In genomic region chr9:4065054-4065453, GRCh38 we compare ENCODE assay signal across 30 cellular contexts.
"Had no signal": no experiment of that assay in that cellular context is flagged by ENCODE, and none has a peak within 500 bp of the region (broad histone marks: within the 10 kb centered on the region; RNA-seq: fewer than 3 reads in every experiment).

No MANE protein-coding gene starts in this region.

- H3K27ac ChIP-seq: gastrocnemius medialis, parathyroid adenoma, stomach, thyroid gland, upper lobe of left lung, vagina had no signal

- H2AFZ ChIP-seq: parathyroid adenoma had no signal

- H3K9ac ChIP-seq: parathyroid adenoma had no signal

- H3K27ac Mint-ChIP-seq: activated CD8-positive, alpha-beta T cell treated with anti-CD3 and anti-CD28 coated beads for 36 hours; activated T-helper 17 cell treated with anti-CD3 and anti-CD28 coated beads, Interleukin-2, amount 50 U/mL, for 72 hours; natural killer cell; stimulated activated naive B cell treated with anti-CD40 and anti-IgM and Interleukin-4, amounts not matched to agents 10 μg/mL and 1 μg/mL and 100 μg/mL, for 72 hours; T-helper 17 cell had no signal

- H3K4me3 Mint-ChIP-seq: activated CD8-positive, alpha-beta T cell treated with anti-CD3 and anti-CD28 coated beads for 36 hours; activated T-cell treated with anti-CD3 and anti-CD28 coated beads, Interleukin-2, amount 50 U/mL, for 4 hours; activated T-helper 17 cell treated with anti-CD3 and anti-CD28 coated beads, Interleukin-2, amount 50 U/mL, for 72 hours; central memory CD8-positive, alpha-beta T cell; natural killer cell; stimulated activated naive B cell treated with anti-CD40 and anti-IgM and Interleukin-4, amounts not matched to agents 10 μg/mL and 1 μg/mL and 100 μg/mL, for 72 hours; T-helper 17 cell had no signal

- H3K4me1 ChIP-seq: gastrocnemius medialis, parathyroid adenoma had no signal

- ATAC-seq: activated CD8-positive, alpha-beta T cell treated with anti-CD3 and anti-CD28 coated beads for 36 hours; activated T-cell treated with anti-CD3 and anti-CD28 coated beads, Interleukin-2, amount 50 U/mL, for 4 hours; activated T-helper 17 cell treated with anti-CD3 and anti-CD28 coated beads, Interleukin-2, amount 50 U/mL, for 72 hours; gastrocnemius medialis; left cardiac atrium; left ventricle myocardium superior; natural killer cell; sciatic nerve; stimulated activated naive B cell treated with anti-CD40 and anti-IgM and Interleukin-4, amounts not matched to agents 10 μg/mL and 1 μg/mL and 100 μg/mL, for 72 hours; T-helper 17 cell had no signal

- H3K36me3 Mint-ChIP-seq: natural killer cell; stimulated activated naive B cell treated with anti-CD40 and anti-IgM and Interleukin-4, amounts not matched to agents 10 μg/mL and 1 μg/mL and 100 μg/mL, for 72 hours had no signal

- H3K9me3 Mint-ChIP-seq: activated CD8-positive, alpha-beta T cell treated with anti-CD3 and anti-CD28 coated beads for 36 hours; activated T-helper 17 cell treated with anti-CD3 and anti-CD28 coated beads, Interleukin-2, amount 50 U/mL, for 72 hours; stimulated activated naive B cell treated with anti-CD40 and anti-IgM and Interleukin-4, amounts not matched to agents 10 μg/mL and 1 μg/mL and 100 μg/mL, for 72 hours had no signal

- H3K4me3 ChIP-seq: gastrocnemius medialis, stomach, thyroid gland, upper lobe of left lung, vagina had no signal

- H3K27me3 Mint-ChIP-seq: stimulated activated naive B cell treated with anti-CD40 and anti-IgM and Interleukin-4, amounts not matched to agents 10 μg/mL and 1 μg/mL and 100 μg/mL, for 72 hours had no signal

- H3K27me3 ChIP-seq: gastrocnemius medialis, stomach, thyroid gland, upper lobe of left lung, vagina had no signal

- H3K4me1 Mint-ChIP-seq: activated T-helper 17 cell treated with anti-CD3 and anti-CD28 coated beads, Interleukin-2, amount 50 U/mL, for 72 hours; central memory CD8-positive, alpha-beta T cell; stimulated activated naive B cell treated with anti-CD40 and anti-IgM and Interleukin-4, amounts not matched to agents 10 μg/mL and 1 μg/mL and 100 μg/mL, for 72 hours; T-helper 17 cell had no signal

- DNase-seq: activated CD4-positive, alpha-beta T cell treated with anti-CD3 and anti-CD28 coated beads, Interleukin-2, amount 50 U/mL, for 1 hour; activated CD4-positive, CD25-positive, alpha-beta regulatory T cell treated with anti-CD3 and anti-CD28 coated beads, Interleukin-2, amount 50 U/mL, for 72 hours; activated CD8-positive, alpha-beta T cell treated with anti-CD3 and anti-CD28 coated beads for 36 hours; activated gamma-delta T cell treated with Interleukin-2 at 50 U/mL for 16 hours; activated naive CD4-positive, alpha-beta T cell treated with anti-CD3 and anti-CD28 coated beads, Interleukin-2, amount 50 U/mL, for 16 hours; activated T-cell treated with anti-CD3 and anti-CD28 coated beads, Interleukin-2, amount 50 U/mL, for 4 hours; amniotic stem cell; dermis blood vessel endothelial cell; effector CD4-positive, alpha-beta T cell; gastrocnemius medialis; glutamatergic neuron; islet precursor cell; left cardiac atrium; left ventricle myocardium superior; natural killer cell; small intestine; stimulated activated CD4-positive, alpha-beta T cell treated with anti-CD3 and anti-CD28 coated beads, Interleukin-4, amount 100 ng/mL, for 4 hours; stimulated activated CD8-positive, alpha-beta memory T cell treated with anti-CD3 and anti-CD28 coated beads, Interleukin-4, amount 100 ng/mL, for 48 hours; stimulated activated naive B cell treated with anti-CD40 and anti-IgM and Interleukin-4, amounts not matched to agents 10 μg/mL and 1 μg/mL and 100 μg/mL, for 72 hours; stomach; T-helper 17 cell; thyroid gland; upper lobe of left lung had no signal

- H3K9me3 ChIP-seq: gastrocnemius medialis, stomach, thyroid gland, upper lobe of left lung, vagina had no signal

- H3K36me3 ChIP-seq: gastrocnemius medialis, stomach, thyroid gland, upper lobe of left lung, vagina had no signal

- FAIRE-seq: bronchial epithelial cell, endometrium, small intestine had no signal
